Comparison of ENCODE assay signal across 6 cellular contexts in the genomic region with DNA sequence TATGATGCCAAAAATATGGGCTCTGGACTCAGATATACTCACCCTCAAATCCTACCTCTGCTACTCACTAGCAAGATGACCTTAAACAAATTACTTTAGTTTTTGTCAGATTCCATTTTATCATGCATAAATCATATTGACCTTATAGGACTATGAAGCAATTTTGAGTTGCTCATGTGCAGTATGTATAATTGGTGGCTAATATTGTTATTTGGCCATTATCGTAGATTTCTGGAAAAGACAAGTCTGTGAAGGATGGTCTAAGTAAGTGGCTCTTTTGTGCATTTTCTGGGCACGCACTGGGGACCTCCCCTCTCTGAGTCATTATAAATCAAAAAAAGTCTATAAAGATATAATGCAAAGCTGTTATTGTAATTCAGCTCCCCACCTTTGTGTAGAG.
"Had no signal": no experiment of that assay in that cellular context is flagged by ENCODE, and none has a peak within 500 bp of the region (broad histone marks: within the 10 kb centered on the region; RNA-seq: fewer than 3 reads in every experiment).

No MANE protein-coding gene starts in this region.

- ATAC-seq: HepG2, K562 had no signal

- H3K4me3 ChIP-seq: K562 had no signal

- DNase-seq: IMR-90, KBM-7, KG1 had no signal

- H3K27ac ChIP-seq: HL-60 had no signal
